Comparison of ENCODE assay signal across 14 cellular contexts in the genomic region with DNA sequence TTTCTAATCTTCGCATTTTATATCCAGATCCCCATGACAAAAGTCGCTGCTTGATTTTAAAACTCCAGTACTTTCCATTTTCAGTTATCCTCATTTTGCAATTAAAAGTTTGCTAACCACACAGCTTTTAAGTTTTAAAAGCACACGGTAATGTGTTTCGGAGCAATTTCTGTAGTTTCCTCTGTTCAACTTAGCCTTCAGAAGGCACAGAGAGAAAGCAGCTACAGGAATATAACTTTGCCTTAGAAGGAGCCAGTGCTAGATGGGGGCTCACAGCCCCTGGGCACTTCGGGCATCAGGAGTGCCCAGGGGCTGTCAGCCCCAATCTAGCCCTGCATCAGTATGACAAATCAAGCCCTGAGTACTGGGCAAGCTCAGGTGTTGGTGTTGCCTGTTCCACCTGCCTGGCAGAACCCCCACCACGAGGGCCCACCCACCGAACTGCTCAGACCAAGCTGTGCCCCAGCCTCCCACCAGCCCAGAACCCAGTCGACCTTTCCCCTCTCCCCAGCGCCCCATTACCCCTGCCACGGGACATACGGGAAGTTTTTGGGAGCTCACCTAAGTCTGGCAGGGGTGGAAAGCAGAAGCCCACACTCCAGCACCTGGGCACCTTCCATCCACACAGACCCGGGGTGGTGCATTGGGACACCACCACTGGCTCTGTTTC. TPM values are rescaled to one million over a fixed set of nuclear protein-coding genes. Genes with fewer than 3 reads are reported as not detected.
DNase-seq lines count a peak whose midpoint lies in the region; ATAC-seq lines count a peak whose summit lies in the region.
"Had no signal": no experiment of that assay in that cellular context is flagged by ENCODE, and none has a peak within 500 bp of the region (broad histone marks: within the 10 kb centered on the region; RNA-seq: fewer than 3 reads in every experiment).

No MANE protein-coding gene starts in this region.

- peaks cover 27 to 51% (median 31%) of the 10 kb centered on the region in 3 donors for H3K4me1 Mint-ChIP-seq in CD8-positive, alpha-beta memory T cell
- H3K4me1 Mint-ChIP-seq in activated T-helper 17 cell treated with anti-CD3 and anti-CD28 coated beads, Interleukin-2, amount 50 U/mL, for 72 hours, result peaks cover 32% of the 10 kb centered on the region

- H3K27me3 ChIP-seq in BLaER1, result no peaks in the 10 kb centered on the region
- no peaks in the 10 kb centered on the region for H3K27me3 ChIP-seq in CD8-positive, alpha-beta memory T cell (ENCODE audit: insufficient read depth, low read length, poor library complexity, severe bottlenecking)
- H3K27me3 ChIP-seq: dorsolateral prefrontal cortex, esophagus muscularis mucosa had no signal

- H4K20me1 ChIP-seq in BLaER1, result no peaks in the 10 kb centered on the region

- peak overlapping the region; percentile 76 to 92 (median 84) for H3K27ac Mint-ChIP-seq in CD8-positive, alpha-beta memory T cell
- H3K27ac Mint-ChIP-seq in activated T-helper 17 cell treated with anti-CD3 and anti-CD28 coated beads, Interleukin-2, amount 50 U/mL, for 72 hours, result no peak overlapping the region

- ATAC-seq in activated T-helper 17 cell treated with anti-CD3 and anti-CD28 coated beads, Interleukin-2, amount 50 U/mL, for 72 hours (replicated peaks), result peak; percentile 39
- no peak for ATAC-seq in Right ventricle myocardium superior (ENCODE audit: poor library complexity)
- ATAC-seq: HCT116 had no signal

- peak overlapping the region; percentile 79 for H3K27ac ChIP-seq in BLaER1
- H3K27ac ChIP-seq in CD8-positive, alpha-beta memory T cell (ENCODE audit: low read depth, low read length), result no peak overlapping the region
- H3K27ac ChIP-seq: esophagus muscularis mucosa had no signal

- no peak overlapping the region for H3K4me3 ChIP-seq in BLaER1
- H3K4me3 ChIP-seq in CD8-positive, alpha-beta memory T cell (ENCODE audit: low read length), result peak overlapping the region; percentile 35
- H3K4me3 ChIP-seq: dorsolateral prefrontal cortex, esophagus muscularis mucosa had no signal

- CTCF ChIA-PET in CD8-positive, alpha-beta memory T cell (lab: Charles Lee), result interaction anchor here (0.9 to 1.0 kb wide), 3 partner anchors 12 to 92 kb away, joined by 3 to 4 read pairs (median 3); no protein-coding TSS in a partner anchor

- intact Hi-C loops in Right ventricle myocardium superior (cut with DNase I), result no loop called here

- H3K4me3 Mint-ChIP-seq in CD8-positive, alpha-beta memory T cell, result peak overlapping the region; percentile 21 to 75 (median 57)
- no peak overlapping the region for H3K4me3 Mint-ChIP-seq in activated T-helper 17 cell treated with anti-CD3 and anti-CD28 coated beads, Interleukin-2, amount 50 U/mL, for 72 hours
- H3K4me3 Mint-ChIP-seq: brain had no signal

- DNase-seq in CD8-positive, alpha-beta memory T cell, result peak in 1 of 5 donors; percentile 17
- DNase-seq in mesenteric fat pad (ENCODE audit: low spot score) (peak; percentile 45), dermis blood vessel endothelial cell (no peak), Right ventricle myocardium superior (no peak), SK-N-DZ (ENCODE audit: low spot score) (no peak)
- DNase-seq: activated gamma-delta T cell, NCI-H1694, NCI-H345 had no signal

- peak overlapping the region; percentile 64 for H3K4me2 ChIP-seq in BLaER1

- POLR2A ChIA-PET in CD8-positive, alpha-beta memory T cell (lab: Charles Lee), result no interaction called here

- H3K9me3 ChIP-seq in BLaER1, result peaks cover 49% of the 10 kb centered on the region
- no peaks in the 10 kb centered on the region for H3K9me3 ChIP-seq in CD8-positive, alpha-beta memory T cell (ENCODE audit: low read length)

- H3K36me3 ChIP-seq in BLaER1, result no peaks in the 10 kb centered on the region
- peaks cover 10% of the 10 kb centered on the region for H3K36me3 ChIP-seq in CD8-positive, alpha-beta memory T cell (ENCODE audit: insufficient read depth, low read length)
- H3K36me3 ChIP-seq: esophagus muscularis mucosa had no signal

- peaks cover 11 to 40% (median 25%) of the 10 kb centered on the region in 3 donors for H3K36me3 Mint-ChIP-seq in CD8-positive, alpha-beta memory T cell
- peaks cover 31% of the 10 kb centered on the region for H3K36me3 Mint-ChIP-seq in activated T-helper 17 cell treated with anti-CD3 and anti-CD28 coated beads, Interleukin-2, amount 50 U/mL, for 72 hours (ENCODE audit: low read depth)
- H3K36me3 Mint-ChIP-seq: brain had no signal

- H3K27me3 Mint-ChIP-seq in CD8-positive, alpha-beta memory T cell, result no peaks in the 10 kb centered on the region
- no peaks in the 10 kb centered on the region for H3K27me3 Mint-ChIP-seq in activated T-helper 17 cell treated with anti-CD3 and anti-CD28 coated beads, Interleukin-2, amount 50 U/mL, for 72 hours

- H3K9ac ChIP-seq in BLaER1, result 0 out of 2 replicates have a peak overlapping the region, but pooled peaks have one; percentile 67

- H3K9me3 Mint-ChIP-seq in CD8-positive, alpha-beta memory T cell, result peaks cover 4 to 13% (median 11%) of the 10 kb centered on the region in 5 donors
- peaks cover 3% of the 10 kb centered on the region for H3K9me3 Mint-ChIP-seq in activated T-helper 17 cell treated with anti-CD3 and anti-CD28 coated beads, Interleukin-2, amount 50 U/mL, for 72 hours

- peaks cover 35% of the 10 kb centered on the region for H3K4me1 ChIP-seq in BLaER1
- peaks cover 86% of the 10 kb centered on the region for H3K4me1 ChIP-seq in CD8-positive, alpha-beta memory T cell (ENCODE audit: insufficient read depth, low read length)
- H3K4me1 ChIP-seq: esophagus muscularis mucosa had no signal

RNA-seq across cellular contexts. Expression of gene TRABD2A, which starts 47.3 kb away (rescaled TPM):
- total RNA-seq in CD8-positive, alpha-beta memory T cell, result 10 to 100 TPM; 20.3 to 20.8 TPM
- polyA plus RNA-seq in CD8-positive, alpha-beta memory T cell, result 36.6 TPM
- total RNA-seq in activated T-helper 17 cell treated with anti-CD3 and anti-CD28 coated beads, Interleukin-2, amount 50 U/mL, for 72 hours, result 10 to 100 TPM; 28.6 to 32.3 TPM
- total RNA-seq in mesenteric fat pad (6.3 TPM), dermis blood vessel endothelial cell (0.23 and 1.4 TPM in 2 replicates), Right ventricle myocardium superior (0.56 TPM)
- 0.29 and 0.59 TPM in 2 replicates for polyA plus RNA-seq in SK-N-DZ (2014; cell fraction: cytosol; rRNA removed)
- polyA plus RNA-seq in SK-N-DZ (2014; cell fraction: nucleus; rRNA removed), result not detected in 2 replicates
